In genomic region chr10:32938554-32939061, GRCh38 we compare ENCODE assay signal across 8 cellular contexts. TPM values are rescaled to one million over a fixed set of nuclear protein-coding genes. Genes with fewer than 3 reads are reported as not detected.
DNase-seq lines count a peak whose midpoint lies in the region; ATAC-seq and TF ChIP-seq lines count a peak whose summit lies in the region.

No MANE protein-coding gene starts in this region.

- H2BK120ac ChIP-seq in trophoblast cell (ENCODE audit: insufficient read depth, low read length, poor library complexity): no peak overlapping the region

- H4K91ac ChIP-seq in trophoblast cell (ENCODE audit: low read depth, low read length): no peak overlapping the region

- no peaks in the 10 kb centered on the region for H3K9me3 ChIP-seq in trophoblast cell (ENCODE audit: insufficient read depth, low read depth, low read length)

- no peak overlapping the region for H2AK5ac ChIP-seq in trophoblast cell (ENCODE audit: low read length)

- no peak overlapping the region for H3K9ac ChIP-seq in trophoblast cell (ENCODE audit: low read length)

- H3K4me3 Mint-ChIP-seq in glutamatergic neuron (ENCODE audit: unreplicated experiment): peak overlapping the region; percentile 83
- no peak overlapping the region for H3K4me3 Mint-ChIP-seq in activated T-helper 2 cell treated with anti-CD3 and anti-CD28 coated beads, Interferon-gamma antibody, Interleukin-2, Interleukin-4, amounts not matched to agents 10 μg/mL and 5 μg/mL and 100 μg/mL, durations not matched to agents 14 hours and 24 hours and 36 hours (ENCODE audit: low read depth)

- peaks cover 45% of the 10 kb centered on the region for H3K4me1 Mint-ChIP-seq in glutamatergic neuron (ENCODE audit: low read depth, unreplicated experiment)
- H3K4me1 Mint-ChIP-seq in activated T-helper 2 cell treated with anti-CD3 and anti-CD28 coated beads, Interferon-gamma antibody, Interleukin-2, Interleukin-4, amounts not matched to agents 10 μg/mL and 5 μg/mL and 100 μg/mL, durations not matched to agents 14 hours and 24 hours and 36 hours (ENCODE audit: low read depth): peaks cover 5% of the 10 kb centered on the region

- H3K27ac ChIP-seq in trophoblast cell (ENCODE audit: low read depth, low read length): peak overlapping the region; percentile 6

- H3K36me3 Mint-ChIP-seq in glutamatergic neuron (ENCODE audit: unreplicated experiment): no peaks in the 10 kb centered on the region
- peaks cover 7% of the 10 kb centered on the region for H3K36me3 Mint-ChIP-seq in activated T-helper 2 cell treated with anti-CD3 and anti-CD28 coated beads, Interferon-gamma antibody, Interleukin-2, Interleukin-4, amounts not matched to agents 10 μg/mL and 5 μg/mL and 100 μg/mL, durations not matched to agents 14 hours and 24 hours and 36 hours (ENCODE audit: low read depth)

- peak overlapping the region; percentile 21 for H3K4ac ChIP-seq in trophoblast cell (ENCODE audit: low read depth, low read length)

- no peak overlapping the region for H3K18ac ChIP-seq in trophoblast cell (ENCODE audit: low read length)

- no peaks in the 10 kb centered on the region for H3K79me1 ChIP-seq in trophoblast cell (ENCODE audit: low read length)

- peak overlapping the region; percentile 7 for H3K4me2 ChIP-seq in trophoblast cell (ENCODE audit: low read length)

- WGBS in trophoblast cell (ENCODE audit: extremely low coverage, insufficient coverage, insufficient read length): no CpG with 5 or more reads among the region's 14 CpGs

- peak; percentile 51 for ATAC-seq in GM19395 (IDR thresholded peaks at IDR 0.05; ENCODE audit: unreplicated experiment)
- ATAC-seq in GM19463 (IDR thresholded peaks at IDR 0.05; ENCODE audit: unreplicated experiment): no peak

- H3K36me3 ChIP-seq in trophoblast cell (ENCODE audit: control insufficient read depth in 1 of 2, insufficient read depth in 2 of 2, low read length in 2 of 2): peaks cover 0 to 10% of the 10 kb centered on the region in 2 experiments

- no peak overlapping the region for H2BK12ac ChIP-seq in trophoblast cell (ENCODE audit: low read length)

- H3K27me3 ChIP-seq in trophoblast cell (ENCODE audit: insufficient read depth, low read length): no peaks in the 10 kb centered on the region

- peaks cover 9% of the 10 kb centered on the region for H3K27me3 Mint-ChIP-seq in glutamatergic neuron (ENCODE audit: unreplicated experiment)
- no peaks in the 10 kb centered on the region for H3K27me3 Mint-ChIP-seq in activated T-helper 2 cell treated with anti-CD3 and anti-CD28 coated beads, Interferon-gamma antibody, Interleukin-2, Interleukin-4, amounts not matched to agents 10 μg/mL and 5 μg/mL and 100 μg/mL, durations not matched to agents 14 hours and 24 hours and 36 hours (ENCODE audit: low read depth)

- no peak for TF ChIP-seq CTCF in glutamatergic neuron (IDR thresholded peaks at IDR 0.05; ENCODE audit: partially characterized antibody, unreplicated experiment)

- DNase-seq in SK-N-DZ (ENCODE audit: low spot score) (peak; percentile 17), glutamatergic neuron (peak; percentile 73), trophoblast cell (peak in 1 of 2 donors; percentile 54), NCI-H1436 (lab: John Stamatoyannopoulos, UW) (no peak), NK-92 (lab: John Stamatoyannopoulos, UW; ENCODE audit: unreplicated experiment) (no peak)
- no peak for DNase-seq in activated T-helper 2 cell treated with anti-CD3 and anti-CD28 coated beads, Interferon-gamma antibody, Interleukin-2, Interleukin-4, amounts not matched to agents 10 μg/mL and 5 μg/mL and 100 μg/mL, durations not matched to agents 14 hours and 24 hours and 36 hours (ENCODE audit: low spot score)

- H2AFZ ChIP-seq in trophoblast cell (ENCODE audit: insufficient read depth, low read length, poor library complexity): no peak overlapping the region

- H4K8ac ChIP-seq in trophoblast cell (ENCODE audit: low read depth, low read length): no peak overlapping the region

- H4K12ac ChIP-seq in trophoblast cell (ENCODE audit: low read depth, low read length): no peak overlapping the region

- H3K9me3 Mint-ChIP-seq in glutamatergic neuron (ENCODE audit: unreplicated experiment): peaks cover 8% of the 10 kb centered on the region
- no peaks in the 10 kb centered on the region for H3K9me3 Mint-ChIP-seq in activated T-helper 2 cell treated with anti-CD3 and anti-CD28 coated beads, Interferon-gamma antibody, Interleukin-2, Interleukin-4, amounts not matched to agents 10 μg/mL and 5 μg/mL and 100 μg/mL, durations not matched to agents 14 hours and 24 hours and 36 hours

- H3K4me1 ChIP-seq in trophoblast cell (ENCODE audit: control insufficient read depth in 1 of 2, insufficient read depth in 2 of 2, low read length in 2 of 2): peaks cover 14 to 34% of the 10 kb centered on the region in 2 experiments

- peaks cover 13% of the 10 kb centered on the region for H3K79me2 ChIP-seq in trophoblast cell (ENCODE audit: control insufficient read depth, insufficient read depth, low read length, poor library complexity)

- no peak overlapping the region for H3K4me3 ChIP-seq in trophoblast cell (ENCODE audit: low read depth, low read length)

- peak overlapping the region; percentile 95 for H3K27ac Mint-ChIP-seq in glutamatergic neuron (ENCODE audit: unreplicated experiment)
- H3K27ac Mint-ChIP-seq in activated T-helper 2 cell treated with anti-CD3 and anti-CD28 coated beads, Interferon-gamma antibody, Interleukin-2, Interleukin-4, amounts not matched to agents 10 μg/mL and 5 μg/mL and 100 μg/mL, durations not matched to agents 14 hours and 24 hours and 36 hours: no peak overlapping the region

- H2BK5ac ChIP-seq in trophoblast cell (ENCODE audit: low read depth, low read length, poor library complexity): no peak overlapping the region

- H3K14ac ChIP-seq in trophoblast cell (ENCODE audit: low read length): no peak overlapping the region

- no peak overlapping the region for H3K23ac ChIP-seq in trophoblast cell (ENCODE audit: low read length)

- intact Hi-C loops in activated T-helper 2 cell treated with anti-CD3 and anti-CD28 coated beads, Interferon-gamma antibody, Interleukin-2, Interleukin-4, amounts not matched to agents 10 μg/mL and 5 μg/mL and 100 μg/mL, durations not matched to agents 14 hours and 24 hours and 36 hours (cut with micrococcal nuclease): no loop called here

RNA-seq across cellular contexts. Expression of gene ITGB1, which starts 19.4 kb away (rescaled TPM):
- polyA plus RNA-seq in SK-N-DZ (2014; cell fraction: cytosol; rRNA removed): 200 and 212 TPM in 2 replicates
- 73.8 and 74.9 TPM in 2 replicates for polyA plus RNA-seq in SK-N-DZ (2014; cell fraction: nucleus; rRNA removed)
- total RNA-seq in glutamatergic neuron (ENCODE audit: unreplicated experiment): 263 TPM
- polyA plus RNA-seq in trophoblast cell (2013): 787 and 808 TPM in 2 replicates
- total RNA-seq in activated T-helper 2 cell treated with anti-CD3 and anti-CD28 coated beads, Interferon-gamma antibody, Interleukin-2, Interleukin-4, amounts not matched to agents 10 μg/mL and 5 μg/mL and 100 μg/mL, durations not matched to agents 14 hours and 24 hours and 36 hours: 77.8 and 78.7 TPM in 2 replicates

Comparison
In these comparisons a context has a peak if more than half of its experiments do, and no peak if none do; other contexts are left out.
1. DNase-seq: peak in SK-N-DZ (single experiment) and glutamatergic neuron (single experiment); none in NCI-H1436 (single experiment), NK-92 (single experiment) and activated T-helper 2 cell treated with anti-CD3 and anti-CD28 coated beads, Interferon-gamma antibody, Interleukin-2, Interleukin-4, amounts not matched to agents 10 μg/mL and 5 μg/mL and 100 μg/mL, durations not matched to agents 14 hours and 24 hours and 36 hours (single experiment).